In the genomic region with DNA sequence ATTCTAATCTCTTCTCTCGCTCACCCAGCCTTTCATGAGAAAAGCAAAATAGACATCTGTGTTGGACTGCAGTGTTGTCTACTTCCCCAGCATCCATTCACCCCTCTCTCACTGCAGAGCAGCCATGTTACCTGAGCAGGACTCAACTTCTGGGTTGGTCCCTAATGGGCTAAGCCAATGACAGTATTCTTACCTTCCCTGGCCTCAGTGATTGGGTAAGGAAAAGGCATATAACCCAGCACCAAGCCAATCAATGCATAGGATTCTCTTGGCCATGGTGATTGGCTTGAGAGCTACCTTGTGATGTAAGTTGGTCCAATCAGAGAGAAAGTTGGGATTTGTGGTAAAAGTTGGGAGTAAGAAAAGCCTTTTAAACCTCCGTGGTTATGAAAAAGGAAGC, we compare ENCODE assay signal across 24 cellular contexts.
"Had no signal": no experiment of that assay in that cellular context is flagged by ENCODE, and none has a peak within 500 bp of the region (broad histone marks: within the 10 kb centered on the region; RNA-seq: fewer than 3 reads in every experiment).

No MANE protein-coding gene starts in this region.

- FAIRE-seq: islet of Langerhans, urothelium cell line had no signal

- H3K4me3 ChIP-seq: dorsolateral prefrontal cortex, gastroesophageal sphincter, heart right ventricle, left lung, psoas muscle, sigmoid colon, stomach, tibial artery had no signal

- H3K36me3 ChIP-seq: gastroesophageal sphincter, heart right ventricle, left lung, sigmoid colon, stomach, tibial artery had no signal

- H3K9me3 ChIP-seq: sigmoid colon, stomach had no signal

- DNase-seq: cortex of kidney; dorsolateral prefrontal cortex; effector CD4-positive, alpha-beta T cell; hippocampal formation; left cardiac atrium; left lung; mesenchymal stem cell; midbrain; naive thymus-derived CD4-positive, alpha-beta T cell; nephron progenitor cell; nucleus accumbens; psoas muscle; right cardiac atrium; sigmoid colon; stimulated activated CD4-positive, alpha-beta T cell treated with anti-CD3 and anti-CD28 coated beads, Interleukin-2, amount 100 ng/mL, for 24 hours; stimulated activated CD4-positive, alpha-beta T cell treated with anti-CD3 and anti-CD28 coated beads, Interleukin-4, amount 100 ng/mL, for 24 hours; stimulated activated naive CD4-positive, alpha-beta T cell treated with Interleukin-2 at 50 U/mL for 16 hours; stomach; tibial artery had no signal

- ATAC-seq: gastroesophageal sphincter; heart right ventricle; left lung; naive thymus-derived CD4-positive, alpha-beta T cell; psoas muscle; right cardiac atrium; stimulated activated effector memory CD8-positive, alpha-beta T cell treated with anti-CD3 and anti-CD28 coated beads, Interleukin-12 subunit alpha, Interleukin-12 subunit beta, amount 100 ng/mL, for 72 hours had no signal

- H3K27ac ChIP-seq: dorsolateral prefrontal cortex, gastroesophageal sphincter, heart right ventricle, left lung, psoas muscle, sigmoid colon, stomach, tibial artery had no signal

- H3K4me1 ChIP-seq: left lung, psoas muscle, sigmoid colon, tibial artery had no signal
